ENCODE assay signal across 8 cellular contexts in genomic region chr1:206479164-206480125, GRCh38. TPM values are rescaled to one million over a fixed set of nuclear protein-coding genes. Genes with fewer than 3 reads are reported as not detected.
DNase-seq lines count a peak whose midpoint lies in the region; ATAC-seq and TF ChIP-seq lines count a peak whose summit lies in the region.

No MANE protein-coding gene starts in this region.

- H3K9me2 ChIP-seq in SK-N-SH, result no peaks in the 10 kb centered on the region

- H4K20me1 ChIP-seq in SK-N-SH (ENCODE audit: insufficient read depth), result no peaks in the 10 kb centered on the region

- no peak overlapping the region for H3K9ac ChIP-seq in SK-N-SH

- H3K9me3 ChIP-seq in SK-N-SH, result no peaks in the 10 kb centered on the region

- TF ChIP-seq RAD21 in SK-N-SH (IDR thresholded peaks at IDR 0.05; ENCODE audit: low read length), result peak; percentile 85

- no peak overlapping the region for H2AFZ ChIP-seq in SK-N-SH (ENCODE audit: low read depth)

- TF ChIP-seq CTCF in SK-N-SH (IDR thresholded peaks at IDR 0.05), result peak; percentile 80

- intact Hi-C loops in posterior vena cava (cut with DNase I), result loop anchor here (10.0 kb wide), 2 partner anchors 435 to 695 kb away; no protein-coding TSS in a partner anchor

- peak; percentile 86 for DNase-seq in GM03348 (ENCODE audit: low spot score)
- peak; percentile 42 for DNase-seq in MV-4-11 (lab: John Stamatoyannopoulos, UW)
- peak; percentile 89 for DNase-seq in SK-N-SH
- DNase-seq in activated naive CD4-positive, alpha-beta T cell treated with Interleukin-2 at 50 U/mL for 16 hours, result peak; percentile 75
- peak; percentile 53 for DNase-seq in globus pallidus (ENCODE audit: low spot score)
- DNase-seq in posterior vena cava (ENCODE audit: low spot score), result peak; percentile 90

- no peaks in the 10 kb centered on the region for H3K79me2 ChIP-seq in SK-N-SH (ENCODE audit: insufficient read depth)

- no peak overlapping the region for H3K4me3 ChIP-seq in SK-N-SH (ENCODE audit: low read depth in 2 of 2, low read length in 1 of 2)

- no peaks in the 10 kb centered on the region for H3K27me3 ChIP-seq in SK-N-SH (ENCODE audit: insufficient read depth)

- peaks cover 3% of the 10 kb centered on the region for H3F3A ChIP-seq in SK-N-SH (replicated peaks; ENCODE audit: insufficient read depth)

- TF ChIP-seq EP300 in SK-N-SH (IDR thresholded peaks at IDR 0.05; ENCODE audit: borderline replicate concordance in 1 of 2, low read depth in 1 of 2, low read length in 1 of 2), result no peak

- ATAC-seq in HG03139 (IDR thresholded peaks at IDR 0.05; ENCODE audit: unreplicated experiment) (no peak), HG03354 (IDR thresholded peaks at IDR 0.05; ENCODE audit: poor library complexity, severe bottlenecking, unreplicated experiment) (no peak)

- CTCF ChIA-PET in SK-N-SH (lab: Yijun Ruan, JAX), result interaction anchor here (0.5 to 6.7 kb wide), 59 partner anchors 9 to 1334 kb away, joined by 3 to 103 read pairs (median 4); partner anchors contain the start of genes DYRK3, EIF2D, IKBKE and RASSF5

- 47% methylated on average over 9 of the region's 14 CpGs for WGBS in SK-N-SH (ENCODE audit: low lambda C conversion rate)

- H3K27ac ChIP-seq in SK-N-SH (ENCODE audit: low read depth in 2 of 2, low read length in 1 of 2), result no peak overlapping the region

- no peak overlapping the region for H3K4me2 ChIP-seq in SK-N-SH

- POLR2A ChIA-PET in SK-N-SH (lab: Yijun Ruan, JAX), result no interaction called here

- H3K4me1 ChIP-seq in SK-N-SH (ENCODE audit: control insufficient read depth in 1 of 2, insufficient read depth in 2 of 2, low read depth in 1 of 2, low read length in 1 of 2), result peaks cover 12% of the 10 kb centered on the region in 2 experiments; a peak in 3 of 4 replicates

- H3K36me3 ChIP-seq in SK-N-SH (replicated peaks in 1 of 2; ENCODE audit: control insufficient read depth in 1 of 2, insufficient read depth in 2 of 2, low read length in 1 of 2), result peaks cover 15 to 16% of the 10 kb centered on the region in 2 experiments

TF ChIP-seq in SK-N-SH, 30 proteins besides CTCF, POLR2A, EP300 and RAD21:
- TF ChIP-seq GATA2 (CRISPR knock-in tag; IDR thresholded peaks at IDR 0.05), result peak; percentile 17; the same call in 1 of the 2 replicates
- no peak for TF ChIP-seq TAF1 (IDR thresholded peaks at IDR 0.05; ENCODE audit: borderline replicate concordance, low read depth, low read length)
- TF ChIP-seq SMC3 (IDR thresholded peaks at IDR 0.05; ENCODE audit: low read depth, low read length), result peak; percentile 79
- TF ChIP-seq USF2 (IDR thresholded peaks at IDR 0.05; ENCODE audit: borderline replicate concordance, low read depth, low read length), result no peak
- TF ChIP-seq RCOR1 (IDR thresholded peaks at IDR 0.05; ENCODE audit: low read length), result 0 out of 2 replicates have a peak, but pooled peaks have one; percentile 14
- TF ChIP-seq RXRA (IDR thresholded peaks at IDR 0.05; ENCODE audit: borderline replicate concordance, low read depth), result no peak
- no peak for TF ChIP-seq TEAD4 (IDR thresholded peaks at IDR 0.05; ENCODE audit: borderline replicate concordance, insufficient read depth)
TF ChIP-seq in SK-N-SH: peak in this region for 3.

RNA-seq across cellular contexts. Expression of gene IKBKE, which starts 9.2 kb away (rescaled TPM):
- 14.2 and 14.5 TPM in 2 replicates for polyA plus RNA-seq in SK-N-SH (2012; rRNA removed)
- polyA plus RNA-seq in SK-N-SH (2012; cell fraction: cytosol; rRNA removed), result 6.8 and 10.4 TPM in 2 replicates
- 20.5 and 32.0 TPM in 2 replicates for polyA plus RNA-seq in SK-N-SH (2012; cell fraction: nucleus; rRNA removed)
- total RNA-seq in posterior vena cava, result 1 to 10 TPM; 4.8 to 6.5 TPM

RNA-seq across cellular contexts. Expression of gene RASSF5, which starts 27.9 kb away (rescaled TPM):
- 1.7 and 2.2 TPM in 2 replicates for polyA plus RNA-seq in SK-N-SH (2012; rRNA removed)
- polyA plus RNA-seq in SK-N-SH (2012; cell fraction: cytosol; rRNA removed), result 1.6 and 1.8 TPM in 2 replicates
- polyA plus RNA-seq in SK-N-SH (2012; cell fraction: nucleus; rRNA removed), result 4.4 and 5.0 TPM in 2 replicates
- total RNA-seq in posterior vena cava, result 10 to 100 TPM; 11.0 to 13.3 TPM
